Comparison of ENCODE assay signal across 9 cellular contexts in genomic region chr9:95055851-95056551, GRCh38.
DNase-seq lines count a peak whose midpoint lies in the region; ATAC-seq, FAIRE-seq and TF ChIP-seq lines count a peak whose summit lies in the region.
"Had no signal": no experiment of that assay in that cellular context is flagged by ENCODE, and none has a peak within 500 bp of the region (broad histone marks: within the 10 kb centered on the region; RNA-seq: fewer than 3 reads in every experiment).

No MANE protein-coding gene starts in this region.

- peak overlapping the region in 1 of 4 donors; percentile 25 for H3K4me3 ChIP-seq in adrenal gland
- peak overlapping the region in 3 of 4 donors; percentile 26 to 41 (median 35) for H3K4me3 ChIP-seq in sigmoid colon

- DNase-seq in GM04503 (ENCODE audit: low read depth) (peak; percentile 45), adrenal gland (peak in 1 of 7 donors; percentile 39), left ventricle myocardium superior (no peak), sigmoid colon (no peak), frontal cortex (ENCODE audit: low spot score in 2 of 2) (no peak)
- no peak for DNase-seq in activated CD4-positive, alpha-beta T cell treated with anti-CD3 and anti-CD28 coated beads for 1 hour
- DNase-seq: activated CD4-positive, alpha-beta T cell treated with anti-CD3 and anti-CD28 coated beads, Interleukin-2, amount 50 U/mL, for 1 hour had no signal

- H3K36me3 ChIP-seq in adrenal gland (replicated peaks in 1 of 2), result peaks cover 0 to 4% of the 10 kb centered on the region in 2 donors
- peaks cover 0 to 4% (median 0%) of the 10 kb centered on the region in 4 donors for H3K36me3 ChIP-seq in sigmoid colon

- peak; percentile 70 for ATAC-seq in left ventricle myocardium superior
- ATAC-seq in GM21619 (IDR thresholded peaks at IDR 0.05; ENCODE audit: unreplicated experiment), result no peak
- ATAC-seq in HG03342 (IDR thresholded peaks at IDR 0.05; ENCODE audit: unreplicated experiment), result no peak

- TF ChIP-seq POLR2A in adrenal gland (IDR thresholded peaks at IDR 0.05) (no peak), sigmoid colon (IDR thresholded peaks at IDR 0.05) (no peak)

- peak overlapping the region in 4 of 5 donors; percentile 28 to 78 (median 62) for H3K27ac ChIP-seq in adrenal gland
- H3K27ac ChIP-seq in sigmoid colon, result peak overlapping the region; percentile 77 to 99 (median 88)

- H3K9me3 ChIP-seq in adrenal gland (replicated peaks in 1 of 3) (no peaks in the 10 kb centered on the region), sigmoid colon (no peaks in the 10 kb centered on the region)

- H3K4me1 ChIP-seq in adrenal gland (replicated peaks in 1 of 2), result peaks cover 22 to 62% of the 10 kb centered on the region in 2 donors
- H3K4me1 ChIP-seq in sigmoid colon, result peaks cover 0 to 98% (median 90%) of the 10 kb centered on the region in 4 donors

- H3K27me3 ChIP-seq in adrenal gland, result no peaks in the 10 kb centered on the region
- H3K27me3 ChIP-seq in sigmoid colon, result no peaks in the 10 kb centered on the region

- intact Hi-C loops in adrenal gland (cut with DNase I), result no loop called here
- intact Hi-C loops in left ventricle myocardium superior (cut with micrococcal nuclease), result no loop called here
- intact Hi-C loops in sigmoid colon (cut with DNase I), result no loop called here

- TF ChIP-seq CTCF in adrenal gland (IDR thresholded peaks at IDR 0.05), result no peak
- TF ChIP-seq CTCF in sigmoid colon (IDR thresholded peaks at IDR 0.05), result no peak

- TF ChIP-seq EP300 in sigmoid colon (IDR thresholded peaks at IDR 0.05), result peak in 1 of 4 donors; percentile 16

- WGBS in adrenal gland, 4 donors, result 40 to 47% (median 45%) methylated on average over 15 of the region's 15 CpGs
- 68 to 75% methylated on average over 15 of the region's 15 CpGs for WGBS in sigmoid colon, 2 donors

- no peak for FAIRE-seq in frontal cortex (lab: Jason Lieb, UNC)
